14 cellular contexts compared by ENCODE assay signal in genomic region chr17:48293319-48294192, GRCh38.
A peak's percentile ranks its signal among the peaks of the same experiment; 100 is the strongest.
DNase-seq lines count a peak whose midpoint lies in the region; ATAC-seq, FAIRE-seq and TF ChIP-seq lines count a peak whose summit lies in the region.
"Had no signal": no experiment of that assay in that cellular context is flagged by ENCODE, and none has a peak within 500 bp of the region (broad histone marks: within the 10 kb centered on the region; RNA-seq: fewer than 3 reads in every experiment).

No MANE protein-coding gene starts in this region.

- CTCF ChIA-PET in A673 (lab: Charles Lee) (interaction anchor here (0.6 kb wide), 2 partner anchors 74 to 163 kb away, joined by 4 to 11 read pairs; no protein-coding TSS in a partner anchor), OCI-LY7 (lab: Charles Lee; ENCODE audit: unreplicated experiment) (no interaction called here)

- ATAC-seq in HG02798 (IDR thresholded peaks at IDR 0.05; ENCODE audit: poor library complexity, unreplicated experiment) = no peak
- ATAC-seq in HG02571 (IDR thresholded peaks at IDR 0.05; ENCODE audit: unreplicated experiment) = no peak
- no peak for ATAC-seq in sciatic nerve
- ATAC-seq: left lung had no signal

- WGBS in endodermal cell (ENCODE audit: insufficient coverage in 1 of 2, insufficient read length in 1 of 2), 2 experiments = 78 to 96% methylated on average over 6 to 8 of the region's 10 CpGs

- no peaks in the 10 kb centered on the region for H4K20me1 ChIP-seq in OCI-LY7 (ENCODE audit: insufficient read depth, low read length)

- H3K79me2 ChIP-seq in OCI-LY7 (ENCODE audit: insufficient read depth, low read depth, low read length) = no peaks in the 10 kb centered on the region

- no peak for DNase-seq in A673 (ENCODE audit: low spot score)
- DNase-seq in OCI-LY7 (ENCODE audit: low spot score) = no peak
- peak; percentile 58 for DNase-seq in endodermal cell
- no peak for DNase-seq in amniotic stem cell (lab: John Stamatoyannopoulos, UW)
- no peak for DNase-seq in sciatic nerve (ENCODE audit: low spot score)
- DNase-seq: activated CD4-positive, alpha-beta T cell treated with anti-CD3 and anti-CD28 coated beads, Interleukin-2, amount 50 U/mL, for 4 hours; activated naive CD8-positive, alpha-beta T cell treated with anti-CD3 and anti-CD28 coated beads, Interleukin-2, amount 10 ng/mL, durations not matched to agents 7 days and 5 days; cerebellar nuclear complex; left lung; NCI-H345 had no signal

- no peak overlapping the region for H3K4me2 ChIP-seq in OCI-LY7 (ENCODE audit: low read length)
- H3K4me2 ChIP-seq: neural progenitor cell had no signal

- H3K4me1 ChIP-seq in A673 (ENCODE audit: insufficient read depth, low read length, poor library complexity, severe bottlenecking) (peaks cover 27% of the 10 kb centered on the region), OCI-LY7 (ENCODE audit: insufficient read depth, low read length, poor library complexity, severe bottlenecking) (peaks cover 13% of the 10 kb centered on the region), endodermal cell (ENCODE audit: control insufficient read depth, insufficient read depth, low read length) (no peaks in the 10 kb centered on the region)
- H3K4me1 ChIP-seq: left lung, neural progenitor cell had no signal

- no peak overlapping the region for H3K4me3 ChIP-seq in A673 (ENCODE audit: low read depth, low read length, poor library complexity, severe bottlenecking)
- H3K4me3 ChIP-seq in OCI-LY7 (ENCODE audit: low read depth, low read length, poor library complexity, severe bottlenecking) = no peak overlapping the region
- no peak overlapping the region for H3K4me3 ChIP-seq in endodermal cell (ENCODE audit: low read length)
- H3K4me3 ChIP-seq: left lung, neural progenitor cell had no signal

- no peak overlapping the region for H3K9ac ChIP-seq in endodermal cell (ENCODE audit: extremely low read depth, low read length, poor library complexity, severe bottlenecking)
- H3K9ac ChIP-seq: neural progenitor cell had no signal

- H3K36me3 Mint-ChIP-seq in endodermal cell (ENCODE audit: low read depth) = no peaks in the 10 kb centered on the region
- H3K36me3 Mint-ChIP-seq: neural progenitor cell had no signal

- BruUV-seq in A673 (replicated peaks; lab: Mats Ljungman, UMichigan) = no TSS peak
- no TSS peak for BruUV-seq in OCI-LY7 (replicated peaks; lab: Mats Ljungman, UMichigan)

- peak; percentile 45 for FAIRE-seq in G401.6 (lab: Jason Lieb, UNC)

- H3K9me3 ChIP-seq in A673 (ENCODE audit: low read depth, low read length, poor library complexity, severe bottlenecking) (no peaks in the 10 kb centered on the region), OCI-LY7 (ENCODE audit: low read length) (no peaks in the 10 kb centered on the region), endodermal cell (ENCODE audit: control insufficient read depth, low read length) (no peaks in the 10 kb centered on the region)
- H3K9me3 ChIP-seq: left lung had no signal

- H3K9me3 Mint-ChIP-seq in endodermal cell = no peaks in the 10 kb centered on the region
- H3K9me3 Mint-ChIP-seq: activated naive CD8-positive, alpha-beta T cell treated with anti-CD3 and anti-CD28 coated beads, Interleukin-2, amount 10 ng/mL, durations not matched to agents 7 days and 5 days; neural progenitor cell had no signal

- POLR2A ChIA-PET in A673 (lab: Charles Lee; ENCODE audit: low non-redundant PET) (no interaction called here), OCI-LY7 (lab: Charles Lee) (interaction anchor here (0.7 kb wide), 1 partner anchor 33 kb away, joined by 5 read pairs; no protein-coding TSS in a partner anchor)

- H3K27ac ChIP-seq in A673 (ENCODE audit: low read depth, low read length, poor library complexity, severe bottlenecking) (no peak overlapping the region), OCI-LY7 (ENCODE audit: low read depth, low read length, poor library complexity, severe bottlenecking) (no peak overlapping the region), endodermal cell (ENCODE audit: low read depth, low read length) (no peak overlapping the region)
- H3K27ac ChIP-seq: left lung, neural progenitor cell had no signal

- no peak overlapping the region for H3K4me3 Mint-ChIP-seq in endodermal cell
- H3K4me3 Mint-ChIP-seq: activated naive CD8-positive, alpha-beta T cell treated with anti-CD3 and anti-CD28 coated beads, Interleukin-2, amount 10 ng/mL, durations not matched to agents 7 days and 5 days; neural progenitor cell had no signal

- H3K27ac Mint-ChIP-seq in endodermal cell = no peak overlapping the region
- H3K27ac Mint-ChIP-seq: activated naive CD8-positive, alpha-beta T cell treated with anti-CD3 and anti-CD28 coated beads, Interleukin-2, amount 10 ng/mL, durations not matched to agents 7 days and 5 days; neural progenitor cell had no signal

- intact Hi-C loops in A673 (cut with micrococcal nuclease; ENCODE audit: unreplicated experiment) = no loop called here
- intact Hi-C loops in OCI-LY7 (cut with micrococcal nuclease; ENCODE audit: unreplicated experiment) = no loop called here
- intact Hi-C loops in sciatic nerve (cut with DNase I) = no loop called here

- no peaks in the 10 kb centered on the region for H3K27me3 Mint-ChIP-seq in endodermal cell (ENCODE audit: insufficient read depth)
- H3K27me3 Mint-ChIP-seq: activated naive CD8-positive, alpha-beta T cell treated with anti-CD3 and anti-CD28 coated beads, Interleukin-2, amount 10 ng/mL, durations not matched to agents 7 days and 5 days had no signal

- H3K36me3 ChIP-seq in A673 (ENCODE audit: insufficient read depth, low read length, poor library complexity, severe bottlenecking) (no peaks in the 10 kb centered on the region), OCI-LY7 (ENCODE audit: insufficient read depth, low read length) (no peaks in the 10 kb centered on the region), endodermal cell (ENCODE audit: control insufficient read depth, insufficient read depth, low read length) (no peaks in the 10 kb centered on the region)
- H3K36me3 ChIP-seq: left lung, neural progenitor cell had no signal

- H3K9me2 ChIP-seq in OCI-LY7 (ENCODE audit: insufficient read depth, low read length) = no peaks in the 10 kb centered on the region

- H3K27me3 ChIP-seq in A673 (replicated peaks; ENCODE audit: insufficient read depth, low read depth, low read length, poor library complexity) (no peaks in the 10 kb centered on the region), endodermal cell (ENCODE audit: control insufficient read depth, insufficient read depth, low read length, poor library complexity, severe bottlenecking) (no peaks in the 10 kb centered on the region)

- peaks cover 14% of the 10 kb centered on the region for H3K4me1 Mint-ChIP-seq in endodermal cell

- no peak overlapping the region for H2AFZ ChIP-seq in OCI-LY7 (ENCODE audit: low read length)
- H2AFZ ChIP-seq: neural progenitor cell had no signal

- 0 out of 2 replicates have a peak, but pooled peaks have one; percentile 27 for TF ChIP-seq CTCF in A673 (conservative IDR thresholded peaks at IDR 0.05; ENCODE audit: low read depth, low read length)
- TF ChIP-seq CTCF in OCI-LY7 (conservative IDR thresholded peaks at IDR 0.05; ENCODE audit: low read length) = peak; percentile 47
- TF ChIP-seq CTCF in endodermal cell (conservative IDR thresholded peaks at IDR 0.05) = peak; percentile 42
